In genomic region chr11:27281276-27281675, GRCh38 we compare ENCODE assay signal across 31 cellular contexts.
DNase-seq lines count a peak whose midpoint lies in the region; ATAC-seq, FAIRE-seq and TF ChIP-seq lines count a peak whose summit lies in the region.
"Had no signal": no experiment of that assay in that cellular context is flagged by ENCODE, and none has a peak within 500 bp of the region (broad histone marks: within the 10 kb centered on the region; RNA-seq: fewer than 3 reads in every experiment).

No MANE protein-coding gene starts in this region.

- no peak overlapping the region for H3K4ac ChIP-seq in H1 (replicated peaks; ENCODE audit: insufficient read length, low read depth, low read length)

- no peak overlapping the region for H3K23ac ChIP-seq in H1 (ENCODE audit: insufficient read length)

- no TSS peak for BruUV-seq in Panc1 (replicated peaks; lab: Mats Ljungman, UMichigan)

- ATAC-seq in Panc1 (no peak), psoas muscle (no peak)
- ATAC-seq: GM23338 had no signal

- no peak for TF ChIP-seq CTCF in Panc1 (IDR thresholded peaks at IDR 0.05)
- TF ChIP-seq CTCF in H1 (IDR thresholded peaks at IDR 0.05; ENCODE audit: control extremely low read depth in 1 of 3, insufficient read depth in 1 of 3, low read depth in 1 of 3, low read length in 3 of 3), result no peak
- no peak for TF ChIP-seq CTCF in psoas muscle (IDR thresholded peaks at IDR 0.05)

- H3K79me2 ChIP-seq in GM23248 (ENCODE audit: insufficient read depth) (no peaks in the 10 kb centered on the region), H1 (ENCODE audit: control insufficient read depth in 1 of 2, insufficient read depth in 2 of 2, low read length in 2 of 2) (no peaks in the 10 kb centered on the region)

- H3K79me1 ChIP-seq in H1 (ENCODE audit: low read depth, low read length), result no peaks in the 10 kb centered on the region

- H2BK15ac ChIP-seq in H1 (ENCODE audit: low read length), result no peak overlapping the region

- H3K9ac ChIP-seq in GM23248 (peak overlapping the region; percentile 34; the same call in 1 of the 2 replicates), H1 (replicated peaks in 1 of 4; ENCODE audit: extremely low read depth in 1 of 4, low read depth in 3 of 4, low read length in 3 of 4) (no peak overlapping the region)
- H3K9ac ChIP-seq: neural progenitor cell had no signal

- H2BK120ac ChIP-seq in H1 (replicated peaks; ENCODE audit: low read depth, low read length), result no peak overlapping the region

- peaks cover 4% of the 10 kb centered on the region; the same call in 1 of the 2 replicates for H3K9me2 ChIP-seq in GM23248 (ENCODE audit: insufficient read depth)

- no peak overlapping the region for H2BK12ac ChIP-seq in H1 (ENCODE audit: low read depth, low read length)

- no peak overlapping the region for H2BK20ac ChIP-seq in H1 (ENCODE audit: low read length)

- H3K4me3 ChIP-seq in GM23248 (no peak overlapping the region), Panc1 (ENCODE audit: low read depth in 2 of 2, low read length in 2 of 2) (no peak overlapping the region), H1 (ENCODE audit: extremely low read depth in 1 of 4, insufficient read depth in 2 of 4, low read depth in 3 of 4, low read length in 4 of 4) (no peak overlapping the region), psoas muscle (no peak overlapping the region)
- H3K4me3 ChIP-seq: GM23338, neural progenitor cell, spleen, transverse colon had no signal

- H3K18ac ChIP-seq in H1 (ENCODE audit: extremely low read depth, low read length), result no peak overlapping the region

- H3K23me2 ChIP-seq in H1 (ENCODE audit: low read depth, low read length), result no peaks in the 10 kb centered on the region

- no peak for TF ChIP-seq RAD21 in H1 (IDR thresholded peaks at IDR 0.05 in 1 of 2, conservative IDR thresholded peaks at IDR 0.05 in 1 of 2; ENCODE audit: low read depth in 2 of 2, low read length in 2 of 2)

- in situ Hi-C loops in GM23248 (cut with MboI) (no loop called here), Panc1 (cut with HindIII; ENCODE audit: low pct_unique_long_range_greater_than_20kb, low sequenced_read_pairs) (no loop called here)

- POLR2A ChIA-PET in Panc1 (lab: Charles Lee) (no interaction called here), H1 (lab: Charles Lee; ENCODE audit: partially characterized antibody) (no interaction called here)

- no peak overlapping the region for H2AK5ac ChIP-seq in H1 (ENCODE audit: low read depth, low read length)

- H3K27ac ChIP-seq in GM23248 (peak overlapping the region; percentile 83), Panc1 (ENCODE audit: low read length) (peak overlapping the region; percentile 91), H1 (ENCODE audit: low read depth, low read length) (no peak overlapping the region), psoas muscle (peak overlapping the region; percentile 53)
- H3K27ac ChIP-seq: C4-2B, HL-60, neural progenitor cell, spleen, transverse colon had no signal

- no peak overlapping the region for H3K56ac ChIP-seq in H1 (replicated peaks; ENCODE audit: insufficient read length, low read depth, low read length)

- peak overlapping the region; percentile 26 for H3K4me2 ChIP-seq in GM23248 (ENCODE audit: unreplicated experiment)
- H3K4me2 ChIP-seq in H1 (ENCODE audit: insufficient read depth in 1 of 2, low read depth in 2 of 2, low read length in 2 of 2), result no peak overlapping the region
- H3K4me2 ChIP-seq: GM23338, neural progenitor cell had no signal

- no peak for TF ChIP-seq EP300 in H1 (IDR thresholded peaks at IDR 0.05; ENCODE audit: borderline replicate concordance in 1 of 2, low read depth in 2 of 2, low read length in 2 of 2)

- no peak overlapping the region for H4K5ac ChIP-seq in H1 (ENCODE audit: insufficient read length, low read depth, low read length)

- H4K91ac ChIP-seq in H1 (replicated peaks; ENCODE audit: insufficient read length, low read length), result no peak overlapping the region

- H3F3A ChIP-seq in GM23248 (ENCODE audit: insufficient read depth), result peaks cover 25% of the 10 kb centered on the region

- no peak overlapping the region for H4K8ac ChIP-seq in H1 (ENCODE audit: extremely low read depth, insufficient read depth, low read length)

- no peaks in the 10 kb centered on the region for H3K9me3 ChIP-seq in GM23248 (ENCODE audit: low read depth)
- no peaks in the 10 kb centered on the region for H3K9me3 ChIP-seq in Panc1 (ENCODE audit: control insufficient read depth, insufficient read depth, low read depth, low read length)
- H3K9me3 ChIP-seq in H1 (ENCODE audit: insufficient read depth in 2 of 2, low read depth in 1 of 2, low read length in 1 of 2), result no peaks in the 10 kb centered on the region
- H3K9me3 ChIP-seq in psoas muscle, result no peaks in the 10 kb centered on the region
- H3K9me3 ChIP-seq: Caco-2, spleen, transverse colon had no signal

- DNase-seq in GM23248, result no peak
- no peak for DNase-seq in Panc1 (ENCODE audit: low read depth, low spot score)
- no peak for DNase-seq in H1 (ENCODE audit: low read depth in 1 of 2, low spot score in 2 of 2)
- DNase-seq in psoas muscle, result no peak
- no peak for DNase-seq in GM12892 (ENCODE audit: insufficient read length)
- no peak for DNase-seq in NCI-H69 (lab: John Stamatoyannopoulos, UW)
- no peak for DNase-seq in SKM-1 (lab: John Stamatoyannopoulos, UW; ENCODE audit: unreplicated experiment)
- DNase-seq: activated CD4-positive, alpha-beta memory T cell treated with anti-CD3 and anti-CD28 coated beads, Interleukin-2, amount 10 ng/mL, durations not matched to agents 7 days and 5 days; activated CD8-positive, alpha-beta memory T cell treated with anti-CD3 and anti-CD28 coated beads, Interleukin-2, amount 50 U/mL, for 4 hours; activated naive CD4-positive, alpha-beta T cell treated with Interleukin-2 at 50 U/mL for 16 hours; Caco-2; DMS79; effector CD8-positive, alpha-beta T cell; erythroblast; glutamatergic neuron; NCI-H2107; NCI-H345; NCI-H748 treated with DMSO at 0.1 percent for 48 hours; posterior cingulate gyrus; SHP77; spleen; stimulated activated CD8-positive, alpha-beta memory T cell treated with anti-CD3 and anti-CD28 coated beads, Interleukin-4, amount 100 ng/mL, for 48 hours; stimulated activated naive CD8-positive, alpha-beta T cell treated with anti-CD3 and anti-CD28 coated beads, Interleukin-15, amount 100 ng/mL, for 72 hours; SW 1271; transverse colon had no signal

- TF ChIP-seq POLR2A in H1 (IDR thresholded peaks at IDR 0.05; ENCODE audit: control extremely low read depth in 1 of 2, low read depth in 2 of 2, low read length in 2 of 2) (no peak), GM12892 (IDR thresholded peaks at IDR 0.05; ENCODE audit: low read depth, low read length) (no peak)

- 97 to 98% methylated on average over 2 of the region's 2 CpGs for whole genome bisulfite sequencing in GM23248 (ENCODE audit: low coverage in 1 of 2, low lambda C conversion rate in 2 of 2, missing lambda C conversion rate in 2 of 2), 2 experiments
- WGBS in H1 (ENCODE audit: extremely low coverage in 1 of 2, insufficient coverage in 1 of 2, insufficient read length in 1 of 2, insufficient replicate concordance in 2 of 2, low coverage in 1 of 2, low lambda C conversion rate in 2 of 2, missing lambda C conversion rate in 1 of 2), 2 experiments, result 83% methylated on average over 2 of the region's 2 CpGs; no CpG with 5 or more reads in 1 of the 2 experiments
- 88 to 96% (median 91%) methylated on average over 2 of the region's 2 CpGs for whole genome bisulfite sequencing in psoas muscle, 3 donors

- H3K4me1 ChIP-seq in GM23248 (ENCODE audit: insufficient read depth) (peaks cover 24% of the 10 kb centered on the region), Panc1 (ENCODE audit: control insufficient read depth, insufficient read depth, low read length) (peaks cover 19% of the 10 kb centered on the region), H1 (replicated peaks in 1 of 4; ENCODE audit: control insufficient read depth in 3 of 4, insufficient read depth in 4 of 4, low read length in 3 of 4) (no peaks in the 10 kb centered on the region; a peak in 1 of 7 replicates), psoas muscle (no peaks in the 10 kb centered on the region)
- H3K4me1 ChIP-seq: Caco-2 had no signal

- H3K14ac ChIP-seq in H1 (ENCODE audit: insufficient read length), result no peak overlapping the region

- intact Hi-C loops in Panc1 (cut with micrococcal nuclease; ENCODE audit: unreplicated experiment), result loop anchor here (5.0 kb wide), 1 partner anchor 69 kb away; no protein-coding TSS in a partner anchor
- intact Hi-C loops in psoas muscle (cut with DNase I), result no loop called here

- no peak overlapping the region for H2BK5ac ChIP-seq in H1 (ENCODE audit: low read depth, low read length)

- FAIRE-seq in H1 (lab: Jason Lieb, UNC), result no peak
- FAIRE-seq in GM12892 (lab: Jason Lieb, UNC), result no peak
- FAIRE-seq: colon, islet of Langerhans had no signal

- H3K36me3 ChIP-seq in GM23248 (ENCODE audit: low read depth) (no peaks in the 10 kb centered on the region), Panc1 (ENCODE audit: control insufficient read depth, insufficient read depth, low read length) (no peaks in the 10 kb centered on the region), H1 (ENCODE audit: control insufficient read depth in 2 of 4, insufficient read depth in 4 of 4, low read length in 3 of 4) (no peaks in the 10 kb centered on the region), psoas muscle (ENCODE audit: insufficient read depth in 1 of 2, low read depth in 1 of 2) (no peaks in the 10 kb centered on the region)
- H3K36me3 ChIP-seq: neural progenitor cell, spleen, transverse colon had no signal

- H2AFZ ChIP-seq in GM23248, result no peak overlapping the region
- H2AFZ ChIP-seq in H1 (ENCODE audit: low read length), result peak overlapping the region; percentile 58; the same call in 1 of the 2 replicates

- H4K20me1 ChIP-seq in GM23248 (ENCODE audit: insufficient read depth) (no peaks in the 10 kb centered on the region), H1 (replicated peaks in 1 of 2; ENCODE audit: control insufficient read depth in 1 of 2, insufficient read depth in 2 of 2, low read length in 2 of 2) (no peaks in the 10 kb centered on the region)

- CTCF ChIA-PET in Panc1 (lab: Charles Lee) (interaction anchor here (0.6 to 1.4 kb wide), 2 partner anchors 15 to 130 kb away, joined by 4 to 6 read pairs; no protein-coding TSS in a partner anchor), H1 (lab: Charles Lee; ENCODE audit: partially characterized antibody) (interaction anchor here (3.8 kb wide), 1 partner anchor 16 kb away, joined by 21 read pairs; no protein-coding TSS in a partner anchor)

- H3K27me3 ChIP-seq in GM23248 (replicated peaks; ENCODE audit: insufficient read depth), result no peaks in the 10 kb centered on the region
- H3K27me3 ChIP-seq in Panc1 (ENCODE audit: control insufficient read depth, insufficient read depth, low read length), result no peaks in the 10 kb centered on the region
- no peaks in the 10 kb centered on the region for H3K27me3 ChIP-seq in H1 (replicated peaks in 1 of 4; ENCODE audit: control insufficient read depth in 3 of 4, extremely low read depth in 1 of 4, insufficient read depth in 3 of 4, low read length in 3 of 4)
- H3K27me3 ChIP-seq in psoas muscle (ENCODE audit: insufficient read depth in 3 of 3, low read length in 2 of 3), result no peaks in the 10 kb centered on the region
- H3K27me3 ChIP-seq: neural progenitor cell, spleen, transverse colon had no signal
